ENCODE assay signal across 22 cellular contexts in the genomic region with DNA sequence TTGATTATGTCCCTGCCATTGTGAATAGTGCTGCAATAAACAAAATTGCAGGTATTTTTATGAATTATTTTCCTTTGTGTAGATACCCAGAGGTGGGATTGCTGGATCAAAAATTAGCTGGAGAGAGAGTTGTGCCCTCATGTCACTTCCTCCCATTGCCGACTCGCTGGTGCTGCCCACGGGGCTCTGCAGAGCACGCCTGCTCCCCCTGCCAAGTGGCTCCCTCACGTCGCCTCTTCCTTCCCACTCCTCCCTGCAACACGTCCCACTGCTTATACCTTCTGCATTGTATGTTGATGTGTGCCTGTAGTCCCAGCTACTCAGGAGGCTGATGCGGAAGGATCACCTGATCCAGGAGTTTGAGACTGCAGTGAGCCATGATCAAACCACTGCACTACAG. TPM values are rescaled to one million over a fixed set of nuclear protein-coding genes. Genes with fewer than 3 reads are reported as not detected.
"Had no signal": no experiment of that assay in that cellular context is flagged by ENCODE, and none has a peak within 500 bp of the region (broad histone marks: within the 10 kb centered on the region; RNA-seq: fewer than 3 reads in every experiment).

No MANE protein-coding gene starts in this region.

- H3K9me3 ChIP-seq: esophagus muscularis mucosa, gastroesophageal sphincter, heart left ventricle, left lung had no signal

- H2AFZ ChIP-seq: hepatocyte had no signal

- H3K4me1 ChIP-seq: esophagus muscularis mucosa, foreskin keratinocyte, gastroesophageal sphincter, heart left ventricle, left lung had no signal

- H3K9me3 Mint-ChIP-seq: immature natural killer cell, mesothelial cell of epicardium had no signal

- H3K4me1 Mint-ChIP-seq: immature natural killer cell, memory B cell, mesothelial cell of epicardium had no signal

- H3K4me3 ChIP-seq: coronary artery, dorsolateral prefrontal cortex, esophagus muscularis mucosa, gastroesophageal sphincter, heart left ventricle, hepatocyte, left lung, lung had no signal

- H3K27ac ChIP-seq: coronary artery, dorsolateral prefrontal cortex, esophagus muscularis mucosa, foreskin keratinocyte, gastroesophageal sphincter, heart left ventricle, hepatocyte, left lung had no signal

- H3K27me3 ChIP-seq: dorsolateral prefrontal cortex, esophagus muscularis mucosa, foreskin keratinocyte, gastroesophageal sphincter, heart left ventricle, hepatocyte, left lung had no signal

- H3K27me3 Mint-ChIP-seq: memory B cell had no signal

- H3K4me2 ChIP-seq: hepatocyte had no signal

- H3K4me3 Mint-ChIP-seq: immature natural killer cell, memory B cell, mesothelial cell of epicardium had no signal

- H3K27ac Mint-ChIP-seq: immature natural killer cell, memory B cell, mesothelial cell of epicardium had no signal

- DNase-seq: dermis blood vessel endothelial cell; dorsolateral prefrontal cortex; effector CD4-positive, alpha-beta T cell; effector memory CD4-positive, alpha-beta T cell; foreskin keratinocyte; heart left ventricle; hypothalamus; immature natural killer cell; islet precursor cell; kidney; left cardiac atrium; left lung; left ventricle myocardium superior; mammary epithelial cell; mesendoderm had no signal

- ATAC-seq: foreskin keratinocyte, gastroesophageal sphincter, heart left ventricle, left cardiac atrium, left lung, left ventricle myocardium superior had no signal

RNA-seq across cellular contexts. Expression of gene PRELID3A, which starts 28.1 kb away (rescaled TPM):
- polyA plus RNA-seq: immature natural killer cell had no signal
